In the genomic region with DNA sequence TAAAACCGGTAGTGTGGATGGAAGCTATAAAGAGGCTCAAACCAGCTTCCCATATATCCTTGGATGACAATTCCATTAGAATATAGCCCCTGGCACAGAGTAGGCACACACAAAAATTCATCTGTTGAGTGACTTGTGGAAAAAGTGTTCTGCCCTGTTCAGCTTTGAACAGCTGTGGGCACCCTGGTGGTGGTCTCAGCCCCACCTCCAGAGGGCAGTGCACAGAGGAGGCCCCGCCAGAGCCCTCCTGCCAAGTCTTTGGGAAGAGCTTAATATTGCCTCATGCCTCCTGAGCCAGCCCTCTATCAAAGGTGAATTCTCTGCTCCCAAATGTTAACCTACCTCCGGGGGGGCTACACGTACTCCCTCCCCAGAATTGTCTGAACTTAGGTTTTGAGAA, we compare ENCODE assay signal across 1 cellular context.
TF ChIP-seq lines count a peak whose summit lies in the region.

No MANE protein-coding gene starts in this region.

TF ChIP-seq in IMR-90, 13 proteins besides CTCF, POLR2A, EP300 and RAD21:
- TF ChIP-seq MAZ (IDR thresholded peaks at IDR 0.05; ENCODE audit: borderline replicate concordance, low read depth, low read length) = no peak
- TF ChIP-seq, protein P1, sequence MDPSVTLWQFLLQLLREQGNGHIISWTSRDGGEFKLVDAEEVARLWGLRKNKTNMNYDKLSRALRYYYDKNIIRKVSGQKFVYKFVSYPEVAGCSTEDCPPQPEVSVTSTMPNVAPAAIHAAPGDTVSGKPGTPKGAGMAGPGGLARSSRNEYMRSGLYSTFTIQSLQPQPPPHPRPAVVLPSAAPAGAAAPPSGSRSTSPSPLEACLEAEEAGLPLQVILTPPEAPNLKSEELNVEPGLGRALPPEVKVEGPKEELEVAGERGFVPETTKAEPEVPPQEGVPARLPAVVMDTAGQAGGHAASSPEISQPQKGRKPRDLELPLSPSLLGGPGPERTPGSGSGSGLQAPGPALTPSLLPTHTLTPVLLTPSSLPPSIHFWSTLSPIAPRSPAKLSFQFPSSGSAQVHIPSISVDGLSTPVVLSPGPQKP (IDR thresholded peaks at IDR 0.05; ENCODE audit: borderline replicate concordance, low read depth, low read length) = no peak
- TF ChIP-seq RFX5 (IDR thresholded peaks at IDR 0.05; ENCODE audit: low read depth, low read length) = no peak
- TF ChIP-seq CHD1 (IDR thresholded peaks at IDR 0.05; ENCODE audit: low read depth, low read length) = no peak
- TF ChIP-seq RCOR1 (IDR thresholded peaks at IDR 0.05; ENCODE audit: insufficient replicate concordance, low read length) = no peak
- TF ChIP-seq FOS (IDR thresholded peaks at IDR 0.05; ENCODE audit: low read depth, low read length) = no peak
